ENCODE assay signal across 16 cellular contexts in the genomic region with DNA sequence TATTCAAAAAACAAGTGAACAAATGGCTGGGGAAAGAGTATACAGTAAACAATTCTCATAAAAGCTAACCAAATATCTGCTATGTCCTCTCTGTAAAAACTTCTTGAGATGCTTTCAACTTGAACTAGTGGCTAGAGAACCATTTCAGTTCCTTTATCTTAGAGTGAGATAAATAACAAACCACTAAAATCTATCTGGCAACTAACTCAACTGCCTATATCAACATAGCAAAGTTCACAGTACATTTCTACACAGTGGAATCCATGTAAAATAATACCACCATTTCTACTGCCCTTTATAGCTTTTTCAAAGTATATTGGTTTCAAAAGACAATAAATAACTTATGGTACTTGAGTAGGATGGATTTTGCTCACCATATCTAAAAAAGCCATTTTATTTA.
"Had no signal": no experiment of that assay in that cellular context is flagged by ENCODE, and none has a peak within 500 bp of the region (broad histone marks: within the 10 kb centered on the region; RNA-seq: fewer than 3 reads in every experiment).

No MANE protein-coding gene starts in this region.

- H3K9me3 ChIP-seq: adrenal gland, esophagus squamous epithelium, left lung, tibial artery had no signal

- H3K27ac ChIP-seq: adrenal gland, esophagus squamous epithelium, left lung, tibial artery had no signal

- H3K4me1 ChIP-seq: adrenal gland, esophagus squamous epithelium had no signal

- H3K36me3 ChIP-seq: adrenal gland, esophagus squamous epithelium, left lung, tibial artery had no signal

- H3K4me3 ChIP-seq: adrenal gland, esophagus squamous epithelium, left lung, tibial artery had no signal

- DNase-seq: activated CD4-positive, alpha-beta T cell treated with anti-CD3 and anti-CD28 coated beads for 1 hour; activated CD4-positive, alpha-beta T cell treated with anti-CD3 and anti-CD28 coated beads, Interleukin-2, amount 50 U/mL, for 1 hour; activated gamma-delta T cell treated with Interleukin-2 at 50 U/mL for 16 hours; activated T-cell treated with anti-CD3 and anti-CD28 coated beads, Interleukin-2, amount 50 U/mL, for 1 hour; adrenal gland; cortex of kidney; endodermal cell; esophagus squamous epithelium; foreskin fibroblast; immature natural killer cell; kidney glomerular epithelial cell; left lung; mammary epithelial cell; midbrain; stimulated activated CD4-positive, alpha-beta T cell treated with anti-CD3 and anti-CD28 coated beads, Interleukin-1b, Interleukin-23, amount 100 ng/mL, for 48 hours; tibial artery had no signal

- H3K27me3 ChIP-seq: adrenal gland, esophagus squamous epithelium, left lung, tibial artery had no signal
